In the genomic region with DNA sequence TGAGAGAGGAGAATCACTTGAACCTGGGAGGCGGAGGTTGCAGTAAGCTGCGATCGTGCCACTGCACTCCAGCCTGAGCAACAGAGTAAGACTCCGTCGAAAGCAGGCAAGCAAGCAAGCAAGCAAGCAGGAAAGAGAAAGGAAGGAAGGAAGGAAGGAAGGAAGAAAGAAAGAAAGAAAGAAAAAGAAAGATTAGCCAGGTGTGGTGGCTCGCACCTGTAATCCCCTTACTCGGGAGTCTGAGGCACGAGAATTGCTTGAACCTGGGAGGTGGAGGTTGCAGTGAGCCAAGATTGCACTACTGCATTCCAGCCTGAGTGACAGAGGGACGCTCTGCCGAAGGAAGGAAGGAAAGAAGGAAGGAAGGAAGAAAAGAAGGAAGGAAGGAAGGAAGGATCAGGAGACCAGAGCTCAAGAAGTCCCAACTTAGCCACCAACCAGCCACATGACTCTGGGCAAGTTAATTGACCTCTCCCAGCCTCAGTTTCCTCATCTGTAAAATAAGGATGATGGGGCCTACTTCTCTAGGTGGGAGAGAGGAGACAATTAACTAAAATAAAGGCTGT, we compare ENCODE assay signal across 1 cellular context.
TF ChIP-seq lines count a peak whose summit lies in the region.

No MANE protein-coding gene starts in this region.

TF ChIP-seq in IMR-90, 13 proteins besides CTCF, POLR2A, EP300 and RAD21:
- no peak for TF ChIP-seq RFX5 (IDR thresholded peaks at IDR 0.05; ENCODE audit: low read depth, low read length)
- TF ChIP-seq, protein P1, sequence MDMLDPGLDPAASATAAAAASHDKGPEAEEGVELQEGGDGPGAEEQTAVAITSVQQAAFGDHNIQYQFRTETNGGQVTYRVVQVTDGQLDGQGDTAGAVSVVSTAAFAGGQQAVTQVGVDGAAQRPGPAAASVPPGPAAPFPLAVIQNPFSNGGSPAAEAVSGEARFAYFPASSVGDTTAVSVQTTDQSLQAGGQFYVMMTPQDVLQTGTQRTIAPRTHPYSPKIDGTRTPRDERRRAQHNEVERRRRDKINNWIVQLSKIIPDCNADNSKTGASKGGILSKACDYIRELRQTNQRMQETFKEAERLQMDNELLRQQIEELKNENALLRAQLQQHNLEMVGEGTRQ (IDR thresholded peaks at IDR 0.05; ENCODE audit: low read depth, low read length) = no peak
- TF ChIP-seq MAZ (IDR thresholded peaks at IDR 0.05; ENCODE audit: borderline replicate concordance, low read depth, low read length) = no peak
- TF ChIP-seq MAFK (IDR thresholded peaks at IDR 0.05; ENCODE audit: low read depth, low read length) = no peak
- TF ChIP-seq MXI1 (IDR thresholded peaks at IDR 0.05; ENCODE audit: borderline replicate concordance, low read depth, low read length) = no peak
- no peak for TF ChIP-seq BHLHE40 (IDR thresholded peaks at IDR 0.05; ENCODE audit: low read depth, low read length)
- TF ChIP-seq SMC3 (IDR thresholded peaks at IDR 0.05; ENCODE audit: low read depth, low read length) = no peak
- no peak for TF ChIP-seq CEBPB (IDR thresholded peaks at IDR 0.05; ENCODE audit: low read depth, low read length)
- no peak for TF ChIP-seq NFE2L2 (IDR thresholded peaks at IDR 0.05; ENCODE audit: low read depth, low read length)
